25 cellular contexts compared by ENCODE assay signal in genomic region chr12:53410951-53411350, GRCh38. TPM values are rescaled to one million over a fixed set of nuclear protein-coding genes. Genes with fewer than 3 reads are reported as not detected.
A peak's percentile ranks its signal among the peaks of the same experiment; 100 is the strongest.
DNase-seq lines count a peak whose midpoint lies in the region; ATAC-seq and TF ChIP-seq lines count a peak whose summit lies in the region.
"Had no signal": no experiment of that assay in that cellular context is flagged by ENCODE, and none has a peak within 500 bp of the region (broad histone marks: within the 10 kb centered on the region; RNA-seq: fewer than 3 reads in every experiment).

No MANE protein-coding gene starts in this region.

- peak overlapping the region; percentile 83 for H3K27ac Mint-ChIP-seq in central memory CD8-positive, alpha-beta T cell (ENCODE audit: low read depth)
- H3K27ac Mint-ChIP-seq in nephron: peak overlapping the region in 2 of 3 experiments; percentile 25 to 68

- DNase-seq in Right ventricle myocardium inferior (ENCODE audit: missing footprints) (peak; percentile 35), heart right ventricle (no peak), spleen (peak; percentile 16), COR-L47 (lab: John Stamatoyannopoulos, UW) (no peak), Kasumi-1 (lab: John Stamatoyannopoulos, UW) (no peak)
- DNase-seq in central memory CD8-positive, alpha-beta T cell (ENCODE audit: low spot score in 2 of 2): no peak
- DNase-seq: BE2C; DMS153; DND-41; MV-4-11; NCI-H1105 treated with DMSO at 0.1 percent for 48 hours; NCI-H146; NCI-H1930; NCI-H446; NCI-H524 treated with DMSO at 0.1 percent for 48 hours; NCI-H774; NK-92 treated with Interleukin-12 subunit alpha and Interleukin-12 subunit beta, amount 100 ng/mL, for 24 hours; RPMI8226; SHP77 had no signal

- 96 to 97% methylated on average over 5 of the region's 5 CpGs for WGBS in heart right ventricle, 2 donors
- WGBS in spleen, 5 donors: 87 to 99% (median 96%) methylated on average over 5 of the region's 5 CpGs

- peaks cover 50% of the 10 kb centered on the region for H3K36me3 Mint-ChIP-seq in central memory CD8-positive, alpha-beta T cell (ENCODE audit: insufficient read depth)
- H3K36me3 Mint-ChIP-seq in nephron (ENCODE audit: low read depth): peaks cover 53% of the 10 kb centered on the region

- H3K4me1 ChIP-seq in heart right ventricle (peaks cover 15 to 44% (median 37%) of the 10 kb centered on the region in 9 donors), spleen (peaks cover 15 to 53% (median 37%) of the 10 kb centered on the region in 6 donors)

- no peaks in the 10 kb centered on the region for H3K9me3 Mint-ChIP-seq in central memory CD8-positive, alpha-beta T cell
- no peaks in the 10 kb centered on the region for H3K9me3 Mint-ChIP-seq in nephron
- H3K9me3 Mint-ChIP-seq: CD14-positive monocyte had no signal

- TF ChIP-seq CTCF in heart right ventricle (IDR thresholded peaks at IDR 0.05) (no peak), nephron (IDR thresholded peaks at IDR 0.05; ENCODE audit: unreplicated experiment in 3 of 3) (no peak), spleen (IDR thresholded peaks at IDR 0.05 in 8 of 11, conservative IDR thresholded peaks at IDR 0.05 in 3 of 11) (no peak)

- H3K36me3 ChIP-seq in heart right ventricle: peaks cover 0 to 81% (median 56%) of the 10 kb centered on the region in 9 donors
- peaks cover 3 to 83% (median 65%) of the 10 kb centered on the region in 6 donors for H3K36me3 ChIP-seq in spleen

- intact Hi-C loops in Right ventricle myocardium inferior (cut with DNase I): no loop called here
- intact Hi-C loops in heart right ventricle (cut with DNase I): no loop called here
- intact Hi-C loops in spleen (cut with DNase I; ENCODE audit: low total_unique reads): no loop called here

- H3K4me1 Mint-ChIP-seq in central memory CD8-positive, alpha-beta T cell: peaks cover 21% of the 10 kb centered on the region
- peaks cover 47% of the 10 kb centered on the region for H3K4me1 Mint-ChIP-seq in nephron

- H3K4me3 ChIP-seq in heart right ventricle (no peak overlapping the region), spleen (no peak overlapping the region)

- H3K9me3 ChIP-seq in heart right ventricle (no peaks in the 10 kb centered on the region), spleen (no peaks in the 10 kb centered on the region)
- H3K9me3 ChIP-seq: BE2C had no signal

- H3K27me3 Mint-ChIP-seq in central memory CD8-positive, alpha-beta T cell: no peaks in the 10 kb centered on the region
- no peaks in the 10 kb centered on the region for H3K27me3 Mint-ChIP-seq in nephron (ENCODE audit: low read depth)

- no peak overlapping the region for H3K4me3 Mint-ChIP-seq in central memory CD8-positive, alpha-beta T cell
- no peak overlapping the region for H3K4me3 Mint-ChIP-seq in nephron
- H3K4me3 Mint-ChIP-seq: CD14-positive monocyte had no signal

- H3K27ac ChIP-seq in heart right ventricle (peak overlapping the region in 1 of 10 donors; percentile 1), spleen (no peak overlapping the region)
- H3K27ac ChIP-seq: HL-60 had no signal

- H3K27me3 ChIP-seq in heart right ventricle (no peaks in the 10 kb centered on the region), spleen (replicated peaks in 1 of 7) (no peaks in the 10 kb centered on the region)
- H3K27me3 ChIP-seq: BE2C had no signal

- no peak for TF ChIP-seq POLR2A in spleen (IDR thresholded peaks at IDR 0.05)

- ATAC-seq in Right ventricle myocardium inferior: no peak
- no peak for ATAC-seq in heart right ventricle
- no peak for ATAC-seq in central memory CD8-positive, alpha-beta T cell (replicated peaks; ENCODE audit: extremely low read depth, poor library complexity, severe bottlenecking)
- ATAC-seq: HCT116 had no signal

RNA-seq across cellular contexts. Expression of gene AMHR2, which starts 12.7 kb away (rescaled TPM):
- total RNA-seq in Right ventricle myocardium inferior (not detected), heart right ventricle (under 1 TPM in 5 of 10 donors, not detected in 5; 0.24 to 0.94 (median 0.64) TPM), spleen (10 to 100 TPM in 3 of 7 donors, 1 to 10 TPM in 4; 3.7 to 20.6 (median 8.8) TPM)
- polyA plus RNA-seq in heart right ventricle (not detected), spleen (1 to 10 TPM; 1.2 to 7.4 (median 1.7) TPM)
- total RNA-seq: H4, M059J had no signal
- polyA plus RNA-seq: CD14-positive monocyte had no signal

RNA-seq across cellular contexts. Expression of gene PRR13, which starts 30.6 kb away (rescaled TPM):
- total RNA-seq in Right ventricle myocardium inferior: 59.4 TPM
- total RNA-seq in heart right ventricle: 10 to 100 TPM; 28.6 to 70.0 (median 55.4) TPM
- 100 to 1,000 TPM in 1 of 2 donors, 10 to 100 TPM in 1; 40.4 to 122 TPM for polyA plus RNA-seq in heart right ventricle
- total RNA-seq in spleen: 100 to 1,000 TPM; 127 to 230 (median 197) TPM
- 100 to 1,000 TPM; 217 to 262 (median 223) TPM for polyA plus RNA-seq in spleen

RNA-seq across cellular contexts. Expression of gene SP1, which starts 31.0 kb away (rescaled TPM):
- 31.3 TPM for total RNA-seq in Right ventricle myocardium inferior
- total RNA-seq in heart right ventricle: 10 to 100 TPM; 27.2 to 42.4 (median 32.3) TPM
- 1 to 10 TPM; 7.8 to 8.8 TPM for polyA plus RNA-seq in heart right ventricle
- total RNA-seq in spleen: 10 to 100 TPM; 75.6 to 92.8 (median 86.1) TPM
- polyA plus RNA-seq in spleen: 10 to 100 TPM in 1 of 3 donors, 1 to 10 TPM in 2; 9.1 to 13.6 (median 9.9) TPM

RNA-seq across cellular contexts. Expression of gene PCBP2, which starts 41.0 kb away (rescaled TPM):
- total RNA-seq in Right ventricle myocardium inferior (494 TPM), heart right ventricle (100 to 1,000 TPM; 492 to 579 (median 559) TPM), spleen (100 to 1,000 TPM; 547 to 779 (median 652) TPM)
- polyA plus RNA-seq in heart right ventricle (100 to 1,000 TPM; 281 to 288 TPM), spleen (100 to 1,000 TPM; 449 to 459 (median 459) TPM)

Comparison
In these comparisons a context has a peak if more than half of its experiments do, and no peak if none do; other contexts are left out.
1. DNase-seq: peak in Right ventricle myocardium inferior (single experiment) and spleen (single experiment); none in heart right ventricle (0 of 2), central memory CD8-positive, alpha-beta T cell (0 of 2), COR-L47 (single experiment) and Kasumi-1 (0 of 2).